14 cellular contexts compared by ENCODE assay signal in the genomic region with DNA sequence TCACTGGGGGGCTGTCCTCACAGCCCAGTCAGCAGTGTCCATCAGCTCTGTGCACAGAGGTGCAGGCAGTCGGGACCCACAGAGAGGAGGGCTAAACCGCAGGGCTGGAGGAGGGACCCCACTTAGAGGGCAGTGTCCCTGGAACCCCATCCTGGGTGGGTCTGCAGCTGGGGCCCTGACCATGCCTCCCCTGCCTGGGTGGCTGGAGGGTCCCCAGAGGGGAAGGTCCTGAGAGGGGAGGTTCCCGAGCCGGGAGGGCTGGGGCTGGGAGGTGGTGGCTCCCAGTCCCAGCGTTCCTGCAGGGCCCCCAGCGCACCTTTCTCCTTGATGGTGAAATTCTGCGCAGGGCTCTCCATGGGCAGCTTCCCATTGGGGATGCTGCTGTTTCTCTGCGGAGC. TPM values are rescaled to one million over a fixed set of nuclear protein-coding genes. Genes with fewer than 3 reads are reported as not detected.
DNase-seq lines count a peak whose midpoint lies in the region; ATAC-seq, FAIRE-seq and TF ChIP-seq lines count a peak whose summit lies in the region.
"Had no signal": no experiment of that assay in that cellular context is flagged by ENCODE, and none has a peak within 500 bp of the region (broad histone marks: within the 10 kb centered on the region; RNA-seq: fewer than 3 reads in every experiment).

No MANE protein-coding gene starts in this region.

- H3K4me2 ChIP-seq in keratinocyte (ENCODE audit: control insufficient read depth, extremely low read depth, insufficient read depth, low read depth, low read length): peak overlapping the region; percentile 10

- peak overlapping the region; percentile 77 for H3K4me3 Mint-ChIP-seq in activated T-cell treated with anti-CD3 and anti-CD28 coated beads, Interleukin-2, amount 50 U/mL, for 24 hours
- peak overlapping the region in 1 of 2 donors; percentile 85 for H3K4me3 Mint-ChIP-seq in activated T-cell treated with anti-CD3 and anti-CD28 coated beads, Interleukin-2, amount 50 U/mL, for 72 hours
- H3K4me3 Mint-ChIP-seq in T-helper 17 cell: peak overlapping the region; percentile 68
- H3K4me3 Mint-ChIP-seq in stimulated activated effector memory CD8-positive, alpha-beta T cell treated with anti-CD3 and anti-CD28 coated beads, Interleukin-12 subunit alpha, Interleukin-12 subunit beta, amount 100 ng/mL, for 72 hours: peak overlapping the region; percentile 93

- no peak for FAIRE-seq in keratinocyte (lab: Jason Lieb, UNC)
- FAIRE-seq: A204.1 had no signal

- no peak overlapping the region for H3K27ac ChIP-seq in keratinocyte (ENCODE audit: control insufficient read depth, insufficient read depth, low read length)
- H3K27ac ChIP-seq: testis had no signal

- no peak for DNase-seq in activated T-cell treated with anti-CD3 and anti-CD28 coated beads, Interleukin-2, amount 50 U/mL, for 24 hours
- DNase-seq in activated T-cell treated with anti-CD3 and anti-CD28 coated beads, Interleukin-2, amount 50 U/mL, for 72 hours: no peak
- DNase-seq in T-helper 17 cell (peak in 1 of 3 donors; percentile 7), keratinocyte (ENCODE audit: low read depth, low spot score) (no peak), NCI-H2081 (lab: John Stamatoyannopoulos, UW) (no peak), NOMO-1 treated with dmso at 0.1 percent for 144 hours (lab: John Stamatoyannopoulos, UW; ENCODE audit: unreplicated experiment) (no peak)
- DNase-seq in stimulated activated effector memory CD8-positive, alpha-beta T cell treated with anti-CD3 and anti-CD28 coated beads, Interleukin-12 subunit alpha, Interleukin-12 subunit beta, amount 100 ng/mL, for 72 hours (ENCODE audit: low spot score in 2 of 2): no peak
- DNase-seq: DMS 273 treated with DMSO at 0.1 percent for 48 hours, NCI-H1436 treated with DMSO at 0.1 percent for 48 hours, SHP77, testis had no signal

- H3K9ac ChIP-seq in keratinocyte (ENCODE audit: control insufficient read depth, extremely low read depth, insufficient read depth, low read length): no peak overlapping the region

- H3K27ac Mint-ChIP-seq in activated T-cell treated with anti-CD3 and anti-CD28 coated beads, Interleukin-2, amount 50 U/mL, for 24 hours: no peak overlapping the region
- no peak overlapping the region for H3K27ac Mint-ChIP-seq in activated T-cell treated with anti-CD3 and anti-CD28 coated beads, Interleukin-2, amount 50 U/mL, for 72 hours
- no peak overlapping the region for H3K27ac Mint-ChIP-seq in T-helper 17 cell
- H3K27ac Mint-ChIP-seq in stimulated activated effector memory CD8-positive, alpha-beta T cell treated with anti-CD3 and anti-CD28 coated beads, Interleukin-12 subunit alpha, Interleukin-12 subunit beta, amount 100 ng/mL, for 72 hours: no peak overlapping the region

- H3K9me3 Mint-ChIP-seq in activated T-cell treated with anti-CD3 and anti-CD28 coated beads, Interleukin-2, amount 50 U/mL, for 24 hours: no peaks in the 10 kb centered on the region
- H3K9me3 Mint-ChIP-seq in activated T-cell treated with anti-CD3 and anti-CD28 coated beads, Interleukin-2, amount 50 U/mL, for 72 hours: no peaks in the 10 kb centered on the region
- H3K9me3 Mint-ChIP-seq in stimulated activated effector memory CD8-positive, alpha-beta T cell treated with anti-CD3 and anti-CD28 coated beads, Interleukin-12 subunit alpha, Interleukin-12 subunit beta, amount 100 ng/mL, for 72 hours: no peaks in the 10 kb centered on the region

- H3K9me1 ChIP-seq in keratinocyte (ENCODE audit: control insufficient read depth, extremely low read depth, insufficient read depth, low read length): no peaks in the 10 kb centered on the region

- peaks cover 20% of the 10 kb centered on the region for H3K4me1 ChIP-seq in keratinocyte (ENCODE audit: control insufficient read depth, extremely low read depth, insufficient read depth, low read length)

- H3K4me1 Mint-ChIP-seq in activated T-cell treated with anti-CD3 and anti-CD28 coated beads, Interleukin-2, amount 50 U/mL, for 24 hours (ENCODE audit: low read depth): peaks cover 17% of the 10 kb centered on the region
- peaks cover 14% of the 10 kb centered on the region for H3K4me1 Mint-ChIP-seq in activated T-cell treated with anti-CD3 and anti-CD28 coated beads, Interleukin-2, amount 50 U/mL, for 72 hours (ENCODE audit: low read depth)
- H3K4me1 Mint-ChIP-seq in T-helper 17 cell: peaks cover 10% of the 10 kb centered on the region
- H3K4me1 Mint-ChIP-seq in stimulated activated effector memory CD8-positive, alpha-beta T cell treated with anti-CD3 and anti-CD28 coated beads, Interleukin-12 subunit alpha, Interleukin-12 subunit beta, amount 100 ng/mL, for 72 hours: peaks cover 29% of the 10 kb centered on the region

- TF ChIP-seq CTCF in keratinocyte (optimal IDR thresholded peaks at IDR 0.05 in 1 of 3, IDR thresholded peaks at IDR 0.05 in 1 of 3, conservative IDR thresholded peaks at IDR 0.05 in 1 of 3; ENCODE audit: extremely low read depth in 1 of 3, insufficient read depth in 2 of 3, low read length in 3 of 3): no peak

- ATAC-seq in activated T-cell treated with anti-CD3 and anti-CD28 coated beads, Interleukin-2, amount 50 U/mL, for 72 hours (replicated peaks in 1 of 2): no peak
- ATAC-seq in T-helper 17 cell (no peak), HG03196 (IDR thresholded peaks at IDR 0.05; ENCODE audit: unreplicated experiment) (no peak)
- ATAC-seq in stimulated activated effector memory CD8-positive, alpha-beta T cell treated with anti-CD3 and anti-CD28 coated beads, Interleukin-12 subunit alpha, Interleukin-12 subunit beta, amount 100 ng/mL, for 72 hours: no peak
- ATAC-seq: mucosa of descending colon had no signal

- dilution Hi-C loops in keratinocyte (cut with MboI; ENCODE audit: extremely low pct_ligation_motif_present, low sequenced_read_pairs): no loop called here

- H3K27me3 ChIP-seq in keratinocyte (ENCODE audit: control insufficient read depth, extremely low read depth, insufficient read depth, low read length): peaks cover 28% of the 10 kb centered on the region
- H3K27me3 ChIP-seq: testis had no signal

- peaks cover 16% of the 10 kb centered on the region for H3K36me3 Mint-ChIP-seq in activated T-cell treated with anti-CD3 and anti-CD28 coated beads, Interleukin-2, amount 50 U/mL, for 24 hours (ENCODE audit: low read depth)
- H3K36me3 Mint-ChIP-seq in activated T-cell treated with anti-CD3 and anti-CD28 coated beads, Interleukin-2, amount 50 U/mL, for 72 hours (ENCODE audit: insufficient read depth in 2 of 2): peaks cover 2 to 5% of the 10 kb centered on the region in 2 donors
- H3K36me3 Mint-ChIP-seq in T-helper 17 cell (ENCODE audit: low read depth): no peaks in the 10 kb centered on the region
- H3K36me3 Mint-ChIP-seq in stimulated activated effector memory CD8-positive, alpha-beta T cell treated with anti-CD3 and anti-CD28 coated beads, Interleukin-12 subunit alpha, Interleukin-12 subunit beta, amount 100 ng/mL, for 72 hours: peaks cover 27% of the 10 kb centered on the region

- peaks cover 20% of the 10 kb centered on the region for H3K27me3 Mint-ChIP-seq in activated T-cell treated with anti-CD3 and anti-CD28 coated beads, Interleukin-2, amount 50 U/mL, for 24 hours
- H3K27me3 Mint-ChIP-seq in activated T-cell treated with anti-CD3 and anti-CD28 coated beads, Interleukin-2, amount 50 U/mL, for 72 hours (ENCODE audit: low read depth): no peaks in the 10 kb centered on the region
- H3K27me3 Mint-ChIP-seq in T-helper 17 cell: peaks cover 25% of the 10 kb centered on the region

- H3K9me3 ChIP-seq in T-helper 17 cell (ENCODE audit: control insufficient read depth, low read length, poor library complexity, severe bottlenecking) (no peaks in the 10 kb centered on the region), keratinocyte (ENCODE audit: control insufficient read depth, low read depth, low read length) (no peaks in the 10 kb centered on the region)
- H3K9me3 ChIP-seq: mucosa of descending colon, testis had no signal

- no peaks in the 10 kb centered on the region for H4K20me1 ChIP-seq in keratinocyte (ENCODE audit: control insufficient read depth, extremely low read depth, insufficient read depth, low read length)

- H3K4me3 ChIP-seq in keratinocyte (ENCODE audit: control insufficient read depth in 2 of 3, extremely low read depth in 1 of 3, insufficient read depth in 2 of 3, low read depth in 1 of 3, low read length in 3 of 3): no peak overlapping the region
- H3K4me3 ChIP-seq: mucosa of descending colon, testis had no signal

- H3K36me3 ChIP-seq in keratinocyte (ENCODE audit: control insufficient read depth in 2 of 2, extremely low read depth in 1 of 2, insufficient read depth in 2 of 2, low read length in 2 of 2): no peaks in the 10 kb centered on the region

- H3K79me2 ChIP-seq in keratinocyte (ENCODE audit: control insufficient read depth, insufficient read depth, low read length): peaks cover 16% of the 10 kb centered on the region

- no peak overlapping the region for H2AFZ ChIP-seq in keratinocyte (ENCODE audit: control insufficient read depth, low read length)

RNA-seq across cellular contexts. Expression of gene EXOC3, which starts 32.7 kb away (rescaled TPM):
- 10 to 100 TPM; 60.1 to 78.2 TPM for total RNA-seq in activated T-cell treated with anti-CD3 and anti-CD28 coated beads, Interleukin-2, amount 50 U/mL, for 72 hours
- 10 to 100 TPM; 71.3 to 86.3 TPM for total RNA-seq in T-helper 17 cell
- 13.6 to 14.4 TPM (median 14.2 TPM) in 3 replicates for polyA plus RNA-seq in keratinocyte
- 28.9 TPM for polyA plus RNA-seq in keratinocyte (2011; ENCODE audit: low read depth)
- 11.4 and 14.7 TPM in 2 replicates for polyA plus RNA-seq in keratinocyte (2011; cell fraction: cytosol; rRNA removed)
- polyA plus RNA-seq in keratinocyte (2011; cell fraction: nucleus; rRNA removed): 32.5 and 35.7 TPM in 2 replicates
- polyA plus RNA-seq in keratinocyte (2012; ENCODE audit: low replicate concordance): 23.7 and 26.2 TPM in 2 replicates
- 14.0 to 18.2 TPM (median 17.5 TPM) in 3 replicates for polyA minus RNA-seq in keratinocyte
- polyA minus RNA-seq in keratinocyte (2011; cell fraction: cytosol; rRNA and poly(A)+ RNA removed): 11.7 TPM
- 12.8 and 18.8 TPM in 2 replicates for polyA minus RNA-seq in keratinocyte (2011; cell fraction: nucleus; rRNA and poly(A)+ RNA removed)

RNA-seq across cellular contexts. Expression of gene SLC9A3, which starts 48.5 kb away (rescaled TPM):
- 1 to 10 TPM; 1.3 to 1.8 TPM for total RNA-seq in activated T-cell treated with anti-CD3 and anti-CD28 coated beads, Interleukin-2, amount 50 U/mL, for 72 hours
- 1 to 10 TPM; 1.1 to 1.6 TPM for total RNA-seq in T-helper 17 cell
- 0.55 to 0.85 TPM (median 0.75 TPM) in 3 replicates for polyA plus RNA-seq in keratinocyte
- not detected for polyA plus RNA-seq in keratinocyte (2011; ENCODE audit: low read depth)
- 0.52 and 0.65 TPM in 2 replicates for polyA plus RNA-seq in keratinocyte (2011; cell fraction: cytosol; rRNA removed)
- 1.4 and 1.7 TPM in 2 replicates for polyA plus RNA-seq in keratinocyte (2011; cell fraction: nucleus; rRNA removed)
- polyA plus RNA-seq in keratinocyte (2012; ENCODE audit: low replicate concordance): 0.64 and 1.3 TPM in 2 replicates
- 0.13 to 0.26 TPM (median 0.16 TPM) in 3 replicates for polyA minus RNA-seq in keratinocyte
- polyA minus RNA-seq in keratinocyte (2011; cell fraction: cytosol; rRNA and poly(A)+ RNA removed): 0.38 TPM
- polyA minus RNA-seq in keratinocyte (2011; cell fraction: nucleus; rRNA and poly(A)+ RNA removed): 0.54 and 0.63 TPM in 2 replicates
